ENCODE assay signal across 20 cellular contexts in genomic region chr17:63657776-63658175, GRCh38. TPM values are rescaled to one million over a fixed set of nuclear protein-coding genes. Genes with fewer than 3 reads are reported as not detected.
A peak's percentile ranks its signal among the peaks of the same experiment; 100 is the strongest.
DNase-seq lines count a peak whose midpoint lies in the region; ATAC-seq, FAIRE-seq and TF ChIP-seq lines count a peak whose summit lies in the region.
"Had no signal": no experiment of that assay in that cellular context is flagged by ENCODE, and none has a peak within 500 bp of the region (broad histone marks: within the 10 kb centered on the region; RNA-seq: fewer than 3 reads in every experiment).

No MANE protein-coding gene starts in this region.

- H3K36me3 ChIP-seq in K562 (ENCODE audit: control insufficient read depth, insufficient read depth, low read length): peaks cover 18% of the 10 kb centered on the region; the same call in 2 of the 3 replicates

- FAIRE-seq in K562 (lab: Jason Lieb, UNC): peak; percentile 29
- FAIRE-seq: A549, D721Med had no signal

- peak overlapping the region; percentile 30 for H3K27ac Mint-ChIP-seq in activated naive CD4-positive, alpha-beta T cell treated with anti-CD3 and anti-CD28 coated beads, Interleukin-2, amount 50 U/mL, for 24 hours
- no peak overlapping the region for H3K27ac Mint-ChIP-seq in activated naive CD4-positive, alpha-beta T cell treated with anti-CD3 and anti-CD28 coated beads for 36 hours
- H3K27ac Mint-ChIP-seq in osteocyte (ENCODE audit: unreplicated experiment): peak overlapping the region; percentile 4
- no peak overlapping the region for H3K27ac Mint-ChIP-seq in activated naive CD8-positive, alpha-beta T cell treated with anti-CD3 and anti-CD28 coated beads for 36 hours
- H3K27ac Mint-ChIP-seq: CD4-positive, alpha-beta T cell; HFFc6 had no signal

- no peak for TF ChIP-seq EP300 in K562 (IDR thresholded peaks at IDR 0.05; ENCODE audit: low read length)

- no peaks in the 10 kb centered on the region for H3K79me2 ChIP-seq in K562 (ENCODE audit: control insufficient read depth, insufficient read depth, low read length)

- TF ChIP-seq POLR2A in K562 (conservative IDR thresholded peaks at IDR 0.05): no peak

- in situ Hi-C loops in K562 (cut with MboI): no loop called here

- H3K9me1 ChIP-seq in K562 (ENCODE audit: control insufficient read depth, insufficient read depth, low read length): no peaks in the 10 kb centered on the region

- WGBS in K562 (ENCODE audit: insufficient coverage, low coverage, missing lambda C conversion rate): 65% methylated on average over 3 of the region's 3 CpGs

- H2AFZ ChIP-seq in K562 (ENCODE audit: low read depth, low read length): no peak overlapping the region

- no peak overlapping the region for H3K4me3 Mint-ChIP-seq in activated naive CD4-positive, alpha-beta T cell treated with anti-CD3 and anti-CD28 coated beads, Interleukin-2, amount 50 U/mL, for 24 hours
- H3K4me3 Mint-ChIP-seq in activated naive CD4-positive, alpha-beta T cell treated with anti-CD3 and anti-CD28 coated beads for 36 hours: no peak overlapping the region
- no peak overlapping the region for H3K4me3 Mint-ChIP-seq in osteocyte (ENCODE audit: unreplicated experiment)
- H3K4me3 Mint-ChIP-seq in activated naive CD8-positive, alpha-beta T cell treated with anti-CD3 and anti-CD28 coated beads for 36 hours: no peak overlapping the region
- H3K4me3 Mint-ChIP-seq: CD4-positive, alpha-beta T cell; HFFc6 had no signal

- TF ChIP-seq RAD21 in K562 (CRISPR knock-in tag; conservative IDR thresholded peaks at IDR 0.05 in 1 of 2, IDR thresholded peaks at IDR 0.05 in 1 of 2): no peak

- no peaks in the 10 kb centered on the region for H3K4me1 ChIP-seq in K562 (replicated peaks in 1 of 2; ENCODE audit: control insufficient read depth in 2 of 2, insufficient read depth in 2 of 2, low read length in 2 of 2)
- H3K4me1 ChIP-seq: A549, Caco-2 had no signal

- no TSS peak for BruUV-seq in K562 (replicated peaks; lab: Mats Ljungman, UMichigan)

- no peak for ATAC-seq in K562
- no peak for ATAC-seq in GM19328 (IDR thresholded peaks at IDR 0.05; ENCODE audit: unreplicated experiment)
- ATAC-seq: A549, HCT116 had no signal

- H3K9me3 ChIP-seq in K562 (replicated peaks; ENCODE audit: control insufficient read depth, insufficient read depth, low read depth, low read length): no peaks in the 10 kb centered on the region
- H3K9me3 ChIP-seq: A549, Caco-2 had no signal

- CTCF ChIA-PET in activated naive CD4-positive, alpha-beta T cell treated with anti-CD3 and anti-CD28 coated beads for 36 hours (lab: Charles Lee): interaction anchor here (0.5 to 1.3 kb wide), 3 partner anchors 11 to 916 kb away, joined by 3 to 6 read pairs (median 4); no protein-coding TSS in a partner anchor
- CTCF ChIA-PET in K562 (lab: Yijun Ruan, JAX; ENCODE audit: low intra/inter-chr PET ratio): no interaction called here

- H3K27me3 Mint-ChIP-seq in activated naive CD4-positive, alpha-beta T cell treated with anti-CD3 and anti-CD28 coated beads, Interleukin-2, amount 50 U/mL, for 24 hours: no peaks in the 10 kb centered on the region
- no peaks in the 10 kb centered on the region for H3K27me3 Mint-ChIP-seq in activated naive CD4-positive, alpha-beta T cell treated with anti-CD3 and anti-CD28 coated beads for 36 hours (ENCODE audit: low read depth)
- no peaks in the 10 kb centered on the region for H3K27me3 Mint-ChIP-seq in osteocyte (ENCODE audit: unreplicated experiment)
- no peaks in the 10 kb centered on the region for H3K27me3 Mint-ChIP-seq in activated naive CD8-positive, alpha-beta T cell treated with anti-CD3 and anti-CD28 coated beads for 36 hours
- H3K27me3 Mint-ChIP-seq: CD4-positive, alpha-beta T cell had no signal

- H3K4me1 Mint-ChIP-seq in activated naive CD4-positive, alpha-beta T cell treated with anti-CD3 and anti-CD28 coated beads, Interleukin-2, amount 50 U/mL, for 24 hours: peaks cover 3% of the 10 kb centered on the region
- peaks cover 2% of the 10 kb centered on the region for H3K4me1 Mint-ChIP-seq in activated naive CD4-positive, alpha-beta T cell treated with anti-CD3 and anti-CD28 coated beads for 36 hours (ENCODE audit: low read depth)
- H3K4me1 Mint-ChIP-seq in osteocyte (ENCODE audit: unreplicated experiment): no peaks in the 10 kb centered on the region
- H3K4me1 Mint-ChIP-seq in activated naive CD8-positive, alpha-beta T cell treated with anti-CD3 and anti-CD28 coated beads for 36 hours: no peaks in the 10 kb centered on the region

- no peaks in the 10 kb centered on the region for H3K9me3 Mint-ChIP-seq in activated naive CD4-positive, alpha-beta T cell treated with anti-CD3 and anti-CD28 coated beads, Interleukin-2, amount 50 U/mL, for 24 hours
- no peaks in the 10 kb centered on the region for H3K9me3 Mint-ChIP-seq in activated naive CD4-positive, alpha-beta T cell treated with anti-CD3 and anti-CD28 coated beads for 36 hours
- H3K9me3 Mint-ChIP-seq in osteocyte (ENCODE audit: unreplicated experiment): no peaks in the 10 kb centered on the region
- no peaks in the 10 kb centered on the region for H3K9me3 Mint-ChIP-seq in activated naive CD8-positive, alpha-beta T cell treated with anti-CD3 and anti-CD28 coated beads for 36 hours
- H3K9me3 Mint-ChIP-seq: CD4-positive, alpha-beta T cell; HFFc6 had no signal

- no peaks in the 10 kb centered on the region for H3K27me3 ChIP-seq in K562 (ENCODE audit: control insufficient read depth in 2 of 2, insufficient read depth in 2 of 2, low read length in 2 of 2)

- H3K36me3 Mint-ChIP-seq in activated naive CD4-positive, alpha-beta T cell treated with anti-CD3 and anti-CD28 coated beads, Interleukin-2, amount 50 U/mL, for 24 hours: peaks cover 11% of the 10 kb centered on the region
- H3K36me3 Mint-ChIP-seq in activated naive CD4-positive, alpha-beta T cell treated with anti-CD3 and anti-CD28 coated beads for 36 hours (ENCODE audit: low read depth): peaks cover 8% of the 10 kb centered on the region
- H3K36me3 Mint-ChIP-seq in osteocyte (ENCODE audit: unreplicated experiment): peaks cover 44% of the 10 kb centered on the region
- H3K36me3 Mint-ChIP-seq in activated naive CD8-positive, alpha-beta T cell treated with anti-CD3 and anti-CD28 coated beads for 36 hours: peaks cover 7% of the 10 kb centered on the region

- H4K20me1 ChIP-seq in K562 (replicated peaks; ENCODE audit: control insufficient read depth, insufficient read depth, low read length): no peaks in the 10 kb centered on the region

- H3K4me3 ChIP-seq in K562: no peak overlapping the region
- H3K4me3 ChIP-seq: A549 had no signal

- intact Hi-C loops in activated naive CD4-positive, alpha-beta T cell treated with anti-CD3 and anti-CD28 coated beads for 36 hours (cut with micrococcal nuclease): no loop called here
- intact Hi-C loops in K562 (cut with micrococcal nuclease): no loop called here

- no peak for TF ChIP-seq CTCF in K562 (IDR thresholded peaks at IDR 0.05 in 2 of 3, conservative IDR thresholded peaks at IDR 0.05 in 1 of 3; ENCODE audit: insufficient read depth in 2 of 3, low read depth in 1 of 3, low read length in 3 of 3)
- TF ChIP-seq CTCF in osteocyte (IDR thresholded peaks at IDR 0.05): no peak

- no peak overlapping the region for H3K4me2 ChIP-seq in K562 (ENCODE audit: insufficient read depth, low read length)
- H3K4me2 ChIP-seq: A549 had no signal

- no peak overlapping the region for H3K9ac ChIP-seq in K562 (ENCODE audit: insufficient read depth in 1 of 2, low read depth in 2 of 2, low read length in 2 of 2)

- DNase-seq in activated naive CD4-positive, alpha-beta T cell treated with anti-CD3 and anti-CD28 coated beads for 36 hours: no peak
- no peak for DNase-seq in K562 (ENCODE audit: extremely low read depth in 1 of 4, low spot score in 3 of 4)
- no peak for DNase-seq in osteocyte (ENCODE audit: extremely low spot score, unreplicated experiment)
- no peak for DNase-seq in NCI-H774 (lab: John Stamatoyannopoulos, UW)
- DNase-seq in activated naive CD8-positive, alpha-beta T cell treated with anti-CD3 and anti-CD28 coated beads for 36 hours: no peak
- DNase-seq: AML-193; Caco-2; CD4-positive, alpha-beta T cell; GF-D8; GOT3; H7; HFFc6 had no signal

- H3K27ac ChIP-seq in K562 (ENCODE audit: extremely low read depth, low read depth, low read length): no peak overlapping the region
- H3K27ac ChIP-seq: 22Rv1, A549, C4-2B, HL-60 had no signal

- POLR2A ChIA-PET in K562 (lab: Yijun Ruan, JAX): interaction anchor here (0.6 kb wide), 2 partner anchors 224 to 536 kb away, joined by 3 read pairs; no protein-coding TSS in a partner anchor

RNA-seq across cellular contexts. Expression of gene MAP3K3, which starts 35.6 kb away (rescaled TPM):
- total RNA-seq in activated naive CD4-positive, alpha-beta T cell treated with anti-CD3 and anti-CD28 coated beads for 36 hours: 10 to 100 TPM; 28.8 to 29.6 TPM
- 42.0 and 66.8 TPM in 2 replicates for total RNA-seq in K562 (2011; cell fraction: chromatin; rRNA removed; ENCODE audit: low replicate concordance)
- total RNA-seq in K562 (2011; cell fraction: nucleolus; rRNA removed): 33.2 and 37.2 TPM in 2 replicates
- 33.3 and 38.9 TPM in 2 replicates for total RNA-seq in K562 (2011; cell fraction: nucleoplasm; rRNA removed)
- total RNA-seq in K562 (2014; rRNA removed) (11.7 and 14.6 TPM in 2 replicates), K562 (2014; rRNA removed; fragmentation: Illumina TruSeq; extraction: Trizol) (9.0 and 9.4 TPM in 2 replicates), K562 (2015; rRNA removed; fragmentation: Illumina TruSeq; extraction: Trizol) (12.7 and 12.8 TPM in 2 replicates), K562 (2021) (15.0 and 16.5 TPM in 2 replicates), osteocyte (41.0 and 41.7 TPM in 2 replicates)
- polyA plus RNA-seq in K562 (2011; rRNA removed) (13.4 and 14.4 TPM in 2 replicates), K562 (2014; fragmentation: Illumina TruSeq; extraction: Trizol) (12.1 and 12.9 TPM in 2 replicates), K562 (2014; fragmentation: Nextera tagmentation; extraction: Ambion mirVana) (1 to 10 TPM in 1 of 2 experiments, under 1 TPM in 1; 0.69 to 1.7 TPM), K562 (2014; rRNA removed) (11.1 and 12.3 TPM in 2 replicates)
- 10.7 and 12.3 TPM in 2 replicates for polyA plus RNA-seq in K562 (2011; cell fraction: cytosol; rRNA removed)
- 35.2 and 39.7 TPM in 2 replicates for polyA plus RNA-seq in K562 (2011; cell fraction: nucleus; rRNA removed)
- polyA plus RNA-seq in K562 (2012): 11.4 and 12.2 TPM in 2 replicates
- polyA minus RNA-seq in K562 (2011; rRNA and poly(A)+ RNA removed): 14.7 and 15.8 TPM in 2 replicates
- polyA minus RNA-seq in K562 (2011; cell fraction: cytosol; rRNA and poly(A)+ RNA removed): 11.4 and 12.7 TPM in 2 replicates
- 19.0 and 22.8 TPM in 2 replicates for polyA minus RNA-seq in K562 (2011; cell fraction: nucleus; rRNA and poly(A)+ RNA removed)
- 10 to 100 TPM; 20.1 to 20.8 TPM for total RNA-seq in activated naive CD8-positive, alpha-beta T cell treated with anti-CD3 and anti-CD28 coated beads for 36 hours

RNA-seq across cellular contexts. Expression of gene LIMD2, which starts 42.1 kb away (rescaled TPM):
- 100 to 1,000 TPM; 121 TPM for total RNA-seq in activated naive CD4-positive, alpha-beta T cell treated with anti-CD3 and anti-CD28 coated beads for 36 hours
- 3.2 and 10.4 TPM in 2 replicates for total RNA-seq in K562 (2011; cell fraction: chromatin; rRNA removed; ENCODE audit: low replicate concordance)
- total RNA-seq in K562 (2011; cell fraction: nucleolus; rRNA removed): 9.2 and 10.3 TPM in 2 replicates
- 4.0 and 4.8 TPM in 2 replicates for total RNA-seq in K562 (2011; cell fraction: nucleoplasm; rRNA removed)
- total RNA-seq in K562 (2014; rRNA removed) (7.6 and 8.7 TPM in 2 replicates), K562 (2014; rRNA removed; fragmentation: Illumina TruSeq; extraction: Trizol) (0.70 and 0.76 TPM in 2 replicates), K562 (2015; rRNA removed; fragmentation: Illumina TruSeq; extraction: Trizol) (2.1 and 2.7 TPM in 2 replicates), K562 (2021) (8.7 and 11.2 TPM in 2 replicates), osteocyte (52.6 and 54.3 TPM in 2 replicates)
- polyA plus RNA-seq in K562 (2011; rRNA removed) (5.6 and 5.8 TPM in 2 replicates), K562 (2014; fragmentation: Illumina TruSeq; extraction: Trizol) (2.8 and 4.9 TPM in 2 replicates), K562 (2014; fragmentation: Nextera tagmentation; extraction: Ambion mirVana) (under 1 TPM; 0.07 to 0.18 TPM), K562 (2014; rRNA removed) (8.7 and 11.1 TPM in 2 replicates)
- 4.3 and 9.2 TPM in 2 replicates for polyA plus RNA-seq in K562 (2011; cell fraction: cytosol; rRNA removed)
- polyA plus RNA-seq in K562 (2011; cell fraction: nucleus; rRNA removed): 13.6 and 28.0 TPM in 2 replicates
- 4.9 and 8.0 TPM in 2 replicates for polyA plus RNA-seq in K562 (2012)
- polyA minus RNA-seq in K562 (2011; rRNA and poly(A)+ RNA removed): 0.88 and 0.93 TPM in 2 replicates
- 5.2 and 7.3 TPM in 2 replicates for polyA minus RNA-seq in K562 (2011; cell fraction: cytosol; rRNA and poly(A)+ RNA removed)
- 5.6 and 7.0 TPM in 2 replicates for polyA minus RNA-seq in K562 (2011; cell fraction: nucleus; rRNA and poly(A)+ RNA removed)
- 100 to 1,000 TPM; 173 to 179 TPM for total RNA-seq in activated naive CD8-positive, alpha-beta T cell treated with anti-CD3 and anti-CD28 coated beads for 36 hours

RNA-seq across cellular contexts. Expression of gene TACO1, which starts 57.1 kb away (rescaled TPM):
- total RNA-seq in activated naive CD4-positive, alpha-beta T cell treated with anti-CD3 and anti-CD28 coated beads for 36 hours: 10 to 100 TPM; 27.6 to 28.9 TPM
- 12.0 and 16.8 TPM in 2 replicates for total RNA-seq in K562 (2011; cell fraction: chromatin; rRNA removed; ENCODE audit: low replicate concordance)
- 12.2 TPM in 2 replicates for total RNA-seq in K562 (2011; cell fraction: nucleolus; rRNA removed)
- total RNA-seq in K562 (2011; cell fraction: nucleoplasm; rRNA removed): 11.5 and 13.8 TPM in 2 replicates
- total RNA-seq in K562 (2014; rRNA removed) (18.7 and 23.9 TPM in 2 replicates), K562 (2014; rRNA removed; fragmentation: Illumina TruSeq; extraction: Trizol) (24.7 and 25.2 TPM in 2 replicates), K562 (2015; rRNA removed; fragmentation: Illumina TruSeq; extraction: Trizol) (29.6 and 30.9 TPM in 2 replicates), K562 (2021) (40.8 and 42.1 TPM in 2 replicates), osteocyte (20.9 and 23.8 TPM in 2 replicates)
- polyA plus RNA-seq in K562 (2011; rRNA removed) (26.9 and 33.2 TPM in 2 replicates), K562 (2014; fragmentation: Illumina TruSeq; extraction: Trizol) (31.9 and 40.3 TPM in 2 replicates), K562 (2014; fragmentation: Nextera tagmentation; extraction: Ambion mirVana) (10 to 100 TPM; 10.3 to 10.4 TPM), K562 (2014; rRNA removed) (41.6 and 42.3 TPM in 2 replicates)
- 24.0 and 38.5 TPM in 2 replicates for polyA plus RNA-seq in K562 (2011; cell fraction: cytosol; rRNA removed)
- 15.0 and 17.0 TPM in 2 replicates for polyA plus RNA-seq in K562 (2011; cell fraction: nucleus; rRNA removed)
- polyA plus RNA-seq in K562 (2012): 25.8 and 34.2 TPM in 2 replicates
- 22.3 and 29.2 TPM in 2 replicates for polyA minus RNA-seq in K562 (2011; rRNA and poly(A)+ RNA removed)
- polyA minus RNA-seq in K562 (2011; cell fraction: cytosol; rRNA and poly(A)+ RNA removed): 9.6 and 15.9 TPM in 2 replicates
- polyA minus RNA-seq in K562 (2011; cell fraction: nucleus; rRNA and poly(A)+ RNA removed): 5.1 and 5.7 TPM in 2 replicates
- 10 to 100 TPM; 38.3 to 39.6 TPM for total RNA-seq in activated naive CD8-positive, alpha-beta T cell treated with anti-CD3 and anti-CD28 coated beads for 36 hours

Comparison
In these comparisons a context has a peak if more than half of its experiments do, and no peak if none do; other contexts are left out.
1. H3K27ac Mint-ChIP-seq: peak in activated naive CD4-positive, alpha-beta T cell treated with anti-CD3 and anti-CD28 coated beads, Interleukin-2, amount 50 U/mL, for 24 hours (single experiment) and osteocyte (single experiment); none in activated naive CD4-positive, alpha-beta T cell treated with anti-CD3 and anti-CD28 coated beads for 36 hours (single experiment) and activated naive CD8-positive, alpha-beta T cell treated with anti-CD3 and anti-CD28 coated beads for 36 hours (single experiment).